In genomic region chr18:22883189-22883588, GRCh38 we compare ENCODE assay signal across 24 cellular contexts.
"Had no signal": no experiment of that assay in that cellular context is flagged by ENCODE, and none has a peak within 500 bp of the region (broad histone marks: within the 10 kb centered on the region; RNA-seq: fewer than 3 reads in every experiment).

No MANE protein-coding gene starts in this region.

- H3K36me3 ChIP-seq: Peyer's patch, SJCRH30 had no signal

- H3K4me1 ChIP-seq: Peyer's patch, SJCRH30 had no signal

- H3K9me3 ChIP-seq: Peyer's patch, SJCRH30, SK-N-SH had no signal

- H3K27me3 ChIP-seq: Peyer's patch, SJCRH30 had no signal

- DNase-seq: activated CD4-positive, alpha-beta T cell treated with anti-CD3 and anti-CD28 coated beads for 4 hours; activated CD4-positive, CD25-positive, alpha-beta regulatory T cell; activated CD8-positive, alpha-beta memory T cell treated with anti-CD3 and anti-CD28 coated beads, Interleukin-2, amount 50 U/mL, for 4 hours; activated CD8-positive, alpha-beta T cell treated with anti-CD3 and anti-CD28 coated beads for 36 hours; activated naive CD4-positive, alpha-beta T cell treated with anti-CD3 and anti-CD28 coated beads, Interleukin-2, amount 50 U/mL, for 16 hours; activated naive CD8-positive, alpha-beta T cell treated with anti-CD3 and anti-CD28 coated beads, Interleukin-2, amount 10 ng/mL, durations not matched to agents 7 days and 5 days; activated T-cell treated with anti-CD3 and anti-CD28 coated beads, Interleukin-2, amount 50 U/mL, for 1 hour; aorta; NCI-H1092; NCI-H1417; NCI-H1930; NCI-H345; NCI-H510A; NCI-H526 treated with DMSO at 0.1 percent for 48 hours; NK-92 treated with Interleukin-12 subunit alpha and Interleukin-12 subunit beta, amount 100 ng/mL, for 24 hours; OCI-M1; Peyer's patch; Right ventricle myocardium superior; SJCRH30; SK-N-SH; T-helper 1 cell had no signal

- H3K4me3 ChIP-seq: Peyer's patch, SJCRH30 had no signal

- ATAC-seq: activated CD8-positive, alpha-beta T cell treated with anti-CD3 and anti-CD28 coated beads for 36 hours had no signal

- H3K27ac ChIP-seq: KMS-11, Peyer's patch, RWPE1, SJCRH30, VCaP had no signal

- H3K9me2 ChIP-seq: SK-N-SH had no signal

- H3K4me2 ChIP-seq: KMS-11, SK-N-SH had no signal
